ENCODE assay signal across 24 cellular contexts in the genomic region with DNA sequence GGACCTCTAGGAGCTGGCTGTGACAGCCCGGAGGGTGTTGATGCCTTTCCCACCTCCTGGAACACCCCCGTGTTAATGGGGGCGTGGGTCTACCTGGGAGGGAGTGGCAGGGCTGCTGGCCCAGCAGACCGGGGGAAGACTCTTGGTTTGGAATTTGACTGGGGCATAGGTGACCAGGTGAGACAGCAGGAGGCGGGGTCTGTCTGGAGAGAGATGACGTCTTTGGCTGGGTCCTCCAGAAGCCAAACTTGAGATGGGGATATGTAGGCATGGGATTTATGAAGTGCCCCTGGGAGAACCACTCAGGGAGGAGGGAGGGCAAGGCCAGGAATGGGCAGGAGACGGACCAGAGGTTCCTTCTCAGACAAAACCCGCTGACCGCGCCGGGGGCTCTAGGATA. TPM values are rescaled to one million over a fixed set of nuclear protein-coding genes. Genes with fewer than 3 reads are reported as not detected.
DNase-seq lines count a peak whose midpoint lies in the region; ATAC-seq, FAIRE-seq and TF ChIP-seq lines count a peak whose summit lies in the region.
"Had no signal": no experiment of that assay in that cellular context is flagged by ENCODE, and none has a peak within 500 bp of the region (broad histone marks: within the 10 kb centered on the region; RNA-seq: fewer than 3 reads in every experiment).

No MANE protein-coding gene starts in this region.

- no peak for TF ChIP-seq EP300 in tibial nerve (IDR thresholded peaks at IDR 0.05)

- POLR2A ChIA-PET in activated CD8-positive, alpha-beta T cell treated with anti-CD3 and anti-CD28 coated beads, Interleukin-2, amount 10 ng/mL, durations not matched to agents 7 days and 5 days (lab: Charles Lee), result no interaction called here
- POLR2A ChIA-PET in activated CD8-positive, alpha-beta T cell treated with anti-CD3 and anti-CD28 coated beads for 36 hours (lab: Charles Lee), result no interaction called here
- POLR2A ChIA-PET in HEK293T (lab: Yijun Ruan, JAX), result no interaction called here

- H3K4me3 Mint-ChIP-seq in activated CD8-positive, alpha-beta T cell treated with anti-CD3 and anti-CD28 coated beads, Interleukin-2, amount 10 ng/mL, durations not matched to agents 7 days and 5 days, result no peak overlapping the region
- no peak overlapping the region for H3K4me3 Mint-ChIP-seq in activated CD8-positive, alpha-beta T cell treated with anti-CD3 and anti-CD28 coated beads for 36 hours
- H3K4me3 Mint-ChIP-seq: activated CD4-positive, alpha-beta T cell treated with anti-CD3 and anti-CD28 coated beads, Interleukin-2, amount 10 ng/mL, durations not matched to agents 24 days and 14 days; immature natural killer cell had no signal

- peak overlapping the region in 1 of 2 donors; percentile 71 for H3K27ac ChIP-seq in lung (ENCODE audit: low read depth in 1 of 2, low read length in 1 of 2)
- H3K27ac ChIP-seq in tibial nerve, result peak overlapping the region; percentile 61 to 98 (median 82)
- H3K27ac ChIP-seq: 22Rv1, C4-2B, heart left ventricle had no signal

- peaks cover 28% of the 10 kb centered on the region for H3K4me1 Mint-ChIP-seq in activated CD8-positive, alpha-beta T cell treated with anti-CD3 and anti-CD28 coated beads, Interleukin-2, amount 10 ng/mL, durations not matched to agents 7 days and 5 days (ENCODE audit: low read depth)
- peaks cover 4% of the 10 kb centered on the region for H3K4me1 Mint-ChIP-seq in activated CD8-positive, alpha-beta T cell treated with anti-CD3 and anti-CD28 coated beads for 36 hours (ENCODE audit: low read depth)

- H3K27me3 ChIP-seq in bronchial epithelial cell (ENCODE audit: control insufficient read depth, insufficient read depth, low read length), result no peaks in the 10 kb centered on the region
- H3K27me3 ChIP-seq in lung (ENCODE audit: control insufficient read depth, insufficient read depth), result no peaks in the 10 kb centered on the region
- no peaks in the 10 kb centered on the region for H3K27me3 ChIP-seq in tibial nerve
- H3K27me3 ChIP-seq: heart left ventricle, sigmoid colon had no signal

- H3K4me1 ChIP-seq in lung (ENCODE audit: control insufficient read depth in 2 of 2, insufficient read depth in 2 of 2, low read length in 2 of 2) (peaks cover 0 to 42% of the 10 kb centered on the region in 2 donors), tibial nerve (peaks cover 0 to 90% (median 52%) of the 10 kb centered on the region in 4 donors)

- no peak for DNase-seq in activated CD8-positive, alpha-beta T cell treated with anti-CD3 and anti-CD28 coated beads, Interleukin-2, amount 10 ng/mL, durations not matched to agents 7 days and 5 days
- no peak for DNase-seq in activated CD8-positive, alpha-beta T cell treated with anti-CD3 and anti-CD28 coated beads for 36 hours
- DNase-seq in bronchial epithelial cell (ENCODE audit: low read depth) (peak; percentile 27), lung (ENCODE audit: low spot score) (peak; percentile 53), tibial nerve (ENCODE audit: low spot score in 2 of 2) (no peak), NCI-H1694 (lab: John Stamatoyannopoulos, UW) (no peak), HEK293T (ENCODE audit: extremely low spot score) (no peak)
- DNase-seq: activated CD4-positive, alpha-beta T cell treated with anti-CD3 and anti-CD28 coated beads, Interleukin-2, amount 10 ng/mL, durations not matched to agents 24 days and 14 days; activated gamma-delta T cell; amniotic stem cell; caudate nucleus; HCEC 1CT; heart left ventricle; immature natural killer cell; KG1; NCI-H510A treated with DMSO at 0.1 percent for 48 hours; SHP77; sigmoid colon; stimulated activated CD4-positive, alpha-beta T cell treated with anti-CD3 and anti-CD28 coated beads, Interleukin-1b, Interleukin-23, amount 100 ng/mL, for 48 hours had no signal

- no peaks in the 10 kb centered on the region for H3K9me3 Mint-ChIP-seq in activated CD8-positive, alpha-beta T cell treated with anti-CD3 and anti-CD28 coated beads, Interleukin-2, amount 10 ng/mL, durations not matched to agents 7 days and 5 days (ENCODE audit: insufficient read depth)
- no peaks in the 10 kb centered on the region for H3K9me3 Mint-ChIP-seq in activated CD8-positive, alpha-beta T cell treated with anti-CD3 and anti-CD28 coated beads for 36 hours
- H3K9me3 Mint-ChIP-seq: activated CD4-positive, alpha-beta T cell treated with anti-CD3 and anti-CD28 coated beads, Interleukin-2, amount 10 ng/mL, durations not matched to agents 24 days and 14 days; immature natural killer cell had no signal

- H3K9me3 ChIP-seq in lung (ENCODE audit: control insufficient read depth in 2 of 2, insufficient read depth in 1 of 2, low read length in 1 of 2) (no peaks in the 10 kb centered on the region), tibial nerve (no peaks in the 10 kb centered on the region)
- H3K9me3 ChIP-seq: heart left ventricle, sigmoid colon had no signal

- no peak for FAIRE-seq in bronchial epithelial cell (lab: Jason Lieb, UNC)
- FAIRE-seq: GM12878, urothelium cell line had no signal

- CTCF ChIA-PET in activated CD8-positive, alpha-beta T cell treated with anti-CD3 and anti-CD28 coated beads, Interleukin-2, amount 10 ng/mL, durations not matched to agents 7 days and 5 days (lab: Charles Lee), result no interaction called here
- CTCF ChIA-PET in activated CD8-positive, alpha-beta T cell treated with anti-CD3 and anti-CD28 coated beads for 36 hours (lab: Charles Lee), result no interaction called here
- CTCF ChIA-PET in HEK293T (lab: Yijun Ruan, JAX), result no interaction called here

- intact Hi-C loops in activated CD8-positive, alpha-beta T cell treated with anti-CD3 and anti-CD28 coated beads for 36 hours (cut with micrococcal nuclease), result no loop called here

- peaks cover 1% of the 10 kb centered on the region for H3K36me3 Mint-ChIP-seq in activated CD8-positive, alpha-beta T cell treated with anti-CD3 and anti-CD28 coated beads, Interleukin-2, amount 10 ng/mL, durations not matched to agents 7 days and 5 days (ENCODE audit: low read depth)
- no peaks in the 10 kb centered on the region for H3K36me3 Mint-ChIP-seq in activated CD8-positive, alpha-beta T cell treated with anti-CD3 and anti-CD28 coated beads for 36 hours (ENCODE audit: low read depth)

- no peak for TF ChIP-seq POLR2A in tibial nerve (IDR thresholded peaks at IDR 0.05)

- H3K4me3 ChIP-seq in bronchial epithelial cell (ENCODE audit: low read depth, low read length) (no peak overlapping the region), lung (no peak overlapping the region), tibial nerve (no peak overlapping the region)
- H3K4me3 ChIP-seq: GM12878, heart left ventricle, sigmoid colon had no signal

- WGBS in lung, 2 donors, result 74 to 78% methylated on average over 11 of the region's 11 CpGs
- 62 to 66% methylated on average over 11 of the region's 11 CpGs for WGBS in tibial nerve, 2 donors

- TF ChIP-seq CTCF in activated CD8-positive, alpha-beta T cell treated with anti-CD3 and anti-CD28 coated beads for 36 hours (IDR thresholded peaks at IDR 0.05), result no peak
- TF ChIP-seq CTCF in bronchial epithelial cell (IDR thresholded peaks at IDR 0.05; ENCODE audit: insufficient read depth, low read length, severe bottlenecking), result no peak
- no peak for TF ChIP-seq CTCF in lung (IDR thresholded peaks at IDR 0.05; ENCODE audit: control extremely low read depth, extremely low read depth)
- TF ChIP-seq CTCF in tibial nerve (IDR thresholded peaks at IDR 0.05), result no peak

- no peaks in the 10 kb centered on the region for H3K27me3 Mint-ChIP-seq in activated CD8-positive, alpha-beta T cell treated with anti-CD3 and anti-CD28 coated beads, Interleukin-2, amount 10 ng/mL, durations not matched to agents 7 days and 5 days (ENCODE audit: low read depth)
- no peaks in the 10 kb centered on the region for H3K27me3 Mint-ChIP-seq in activated CD8-positive, alpha-beta T cell treated with anti-CD3 and anti-CD28 coated beads for 36 hours
- H3K27me3 Mint-ChIP-seq: activated CD4-positive, alpha-beta T cell treated with anti-CD3 and anti-CD28 coated beads, Interleukin-2, amount 10 ng/mL, durations not matched to agents 24 days and 14 days had no signal

- H3K27ac Mint-ChIP-seq in activated CD8-positive, alpha-beta T cell treated with anti-CD3 and anti-CD28 coated beads, Interleukin-2, amount 10 ng/mL, durations not matched to agents 7 days and 5 days, result peak overlapping the region; percentile 69
- no peak overlapping the region for H3K27ac Mint-ChIP-seq in activated CD8-positive, alpha-beta T cell treated with anti-CD3 and anti-CD28 coated beads for 36 hours
- H3K27ac Mint-ChIP-seq: activated CD4-positive, alpha-beta T cell treated with anti-CD3 and anti-CD28 coated beads, Interleukin-2, amount 10 ng/mL, durations not matched to agents 24 days and 14 days had no signal

- no peak for ATAC-seq in activated CD8-positive, alpha-beta T cell treated with anti-CD3 and anti-CD28 coated beads, Interleukin-2, amount 10 ng/mL, durations not matched to agents 7 days and 5 days
- ATAC-seq in activated CD8-positive, alpha-beta T cell treated with anti-CD3 and anti-CD28 coated beads for 36 hours, result no peak
- ATAC-seq in lung (ENCODE audit: insufficient read depth, low FRiP score) (peak; percentile 30), HG03432 (IDR thresholded peaks at IDR 0.05; ENCODE audit: unreplicated experiment) (no peak)
- ATAC-seq: GM12878, heart left ventricle had no signal

- H3K36me3 ChIP-seq in bronchial epithelial cell (ENCODE audit: control insufficient read depth, insufficient read depth, low read length), result peaks cover 3% of the 10 kb centered on the region
- peaks cover 0 to 22% of the 10 kb centered on the region in 2 donors for H3K36me3 ChIP-seq in lung (ENCODE audit: control insufficient read depth in 2 of 2, insufficient read depth in 2 of 2, low read length in 2 of 2)
- H3K36me3 ChIP-seq in tibial nerve, result peaks cover 0 to 28% (median 0%) of the 10 kb centered on the region in 3 donors

TF ChIP-seq in HEK293T, 16 proteins besides CTCF, POLR2A, EP300 and RAD21 (continues in another document):
- TF ChIP-seq HDGF (IDR thresholded peaks at IDR 0.05; ENCODE audit: borderline replicate concordance) (no peak), ARNT (IDR thresholded peaks at IDR 0.05) (no peak), FOXA1 (IDR thresholded peaks at IDR 0.05) (no peak), FOXK2 (IDR thresholded peaks at IDR 0.05) (no peak), ELF4 (IDR thresholded peaks at IDR 0.05) (no peak), FOXM1 (IDR thresholded peaks at IDR 0.05; ENCODE audit: borderline replicate concordance) (no peak), SUZ12 (IDR thresholded peaks at IDR 0.05) (no peak), ZNF384 (IDR thresholded peaks at IDR 0.05) (no peak), SP1 (IDR thresholded peaks at IDR 0.05) (no peak), L3MBTL2 (conservative IDR thresholded peaks at IDR 0.05) (no peak), BHLHE40 (IDR thresholded peaks at IDR 0.05; ENCODE audit: borderline replicate concordance) (no peak), LEF1 (IDR thresholded peaks at IDR 0.05; ENCODE audit: borderline replicate concordance) (no peak)

RNA-seq across cellular contexts. Expression of a gene that starts 42.6 kb away (rescaled TPM):
- total RNA-seq in activated CD8-positive, alpha-beta T cell treated with anti-CD3 and anti-CD28 coated beads, Interleukin-2, amount 10 ng/mL, durations not matched to agents 7 days and 5 days, result 10 to 100 TPM; 19.9 to 20.9 TPM
- 10 to 100 TPM; 20.2 to 21.8 TPM for total RNA-seq in activated CD8-positive, alpha-beta T cell treated with anti-CD3 and anti-CD28 coated beads for 36 hours
- total RNA-seq in bronchial epithelial cell, result 8.4 and 14.7 TPM in 2 replicates
- total RNA-seq in lung, result 10 to 100 TPM; 49.1 to 86.2 TPM
- polyA plus RNA-seq in lung, result 10 to 100 TPM; 19.0 to 57.2 TPM
- 10 to 100 TPM; 25.3 to 53.1 (median 43.3) TPM for total RNA-seq in tibial nerve

Comparison
In these comparisons a context has a peak if more than half of its experiments do, and no peak if none do; other contexts are left out.
1. DNase-seq: peak in bronchial epithelial cell (single experiment) and lung (single experiment); none in activated CD8-positive, alpha-beta T cell treated with anti-CD3 and anti-CD28 coated beads, Interleukin-2, amount 10 ng/mL, durations not matched to agents 7 days and 5 days (single experiment), activated CD8-positive, alpha-beta T cell treated with anti-CD3 and anti-CD28 coated beads for 36 hours (single experiment), tibial nerve (0 of 2), NCI-H1694 (single experiment) and HEK293T (single experiment).